Comparison of ENCODE assay signal across 22 cellular contexts in the genomic region with DNA sequence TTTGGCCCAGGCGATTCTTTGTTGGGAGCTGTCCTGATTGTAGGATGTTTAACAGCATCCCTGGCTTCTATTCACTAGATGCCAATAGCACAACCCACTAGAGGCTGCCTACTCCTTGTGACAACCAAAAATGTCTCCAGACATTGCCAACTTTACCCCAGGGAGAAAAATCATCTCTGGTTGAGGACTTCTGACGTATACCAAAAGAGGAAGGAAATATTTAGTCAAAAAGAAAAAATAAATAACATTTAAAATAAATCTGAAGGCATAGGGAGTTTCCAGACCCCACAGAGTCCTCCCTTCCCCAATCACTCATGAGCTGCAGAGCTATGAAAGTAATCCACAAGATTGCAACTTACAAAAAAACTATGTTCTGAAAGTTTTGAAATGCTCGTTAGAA.
"Had no signal": no experiment of that assay in that cellular context is flagged by ENCODE, and none has a peak within 500 bp of the region (broad histone marks: within the 10 kb centered on the region; RNA-seq: fewer than 3 reads in every experiment).

No MANE protein-coding gene starts in this region.

- H3K9me3 ChIP-seq: breast epithelium had no signal

- H3K4me1 ChIP-seq: breast epithelium had no signal

- ATAC-seq: activated CD8-positive, alpha-beta memory T cell treated with anti-CD3 and anti-CD28 coated beads, Interleukin-2, amount 10 ng/mL, durations not matched to agents 7 days and 5 days; PC-3 had no signal

- H3K36me3 Mint-ChIP-seq: activated CD8-positive, alpha-beta memory T cell treated with anti-CD3 and anti-CD28 coated beads, Interleukin-2, amount 10 ng/mL, durations not matched to agents 7 days and 5 days; activated naive CD4-positive, alpha-beta T cell treated with anti-CD3 and anti-CD28 coated beads, Interleukin-2, amount 50 U/mL, for 24 hours had no signal

- H3K4me1 Mint-ChIP-seq: activated CD4-positive, alpha-beta T cell treated with anti-CD3 and anti-CD28 coated beads, Interleukin-2, amount 10 ng/mL, durations not matched to agents 24 days and 14 days; activated CD8-positive, alpha-beta memory T cell treated with anti-CD3 and anti-CD28 coated beads, Interleukin-2, amount 10 ng/mL, durations not matched to agents 7 days and 5 days; activated naive CD4-positive, alpha-beta T cell treated with anti-CD3 and anti-CD28 coated beads, Interleukin-2, amount 50 U/mL, for 24 hours had no signal

- H3K4me3 ChIP-seq: breast epithelium had no signal

- H3K9me3 Mint-ChIP-seq: activated CD4-positive, alpha-beta T cell treated with anti-CD3 and anti-CD28 coated beads, Interleukin-2, amount 10 ng/mL, durations not matched to agents 24 days and 14 days; activated naive CD4-positive, alpha-beta T cell treated with anti-CD3 and anti-CD28 coated beads, Interleukin-2, amount 50 U/mL, for 24 hours; activated T-cell treated with anti-CD3 and anti-CD28 coated beads, Interleukin-2, amount 50 U/mL, for 24 hours; activated T-helper 1 cell treated with anti-CD3 and anti-CD28 coated beads, Interleukin-12 subunit alpha, Interleukin-12 subunit beta, Interleukin-2, Interleukin-4 antibody, amounts not matched to agents 30 ng/mL and 10 ng/mL and 1 ng/mL, durations not matched to agents 14 hours and 24 hours and 36 hours; T-helper 1 cell treated with Interleukin-12 subunit alpha and Interleukin-12 subunit beta and Interleukin-4 antibody, amounts not matched to agents 30 μg/mL and 1 μg/mL, for 36 hours had no signal

- H3K4me3 Mint-ChIP-seq: activated CD4-positive, alpha-beta T cell treated with anti-CD3 and anti-CD28 coated beads, Interleukin-2, amount 10 ng/mL, durations not matched to agents 24 days and 14 days; activated CD8-positive, alpha-beta memory T cell treated with anti-CD3 and anti-CD28 coated beads, Interleukin-2, amount 10 ng/mL, durations not matched to agents 7 days and 5 days; activated naive CD4-positive, alpha-beta T cell treated with anti-CD3 and anti-CD28 coated beads, Interleukin-2, amount 50 U/mL, for 24 hours; activated T-cell treated with anti-CD3 and anti-CD28 coated beads, Interleukin-2, amount 50 U/mL, for 24 hours; activated T-helper 1 cell treated with anti-CD3 and anti-CD28 coated beads, Interleukin-12 subunit alpha, Interleukin-12 subunit beta, Interleukin-2, Interleukin-4 antibody, amounts not matched to agents 30 ng/mL and 10 ng/mL and 1 ng/mL, durations not matched to agents 14 hours and 24 hours and 36 hours; T-helper 1 cell treated with Interleukin-12 subunit alpha and Interleukin-12 subunit beta and Interleukin-4 antibody, amounts not matched to agents 30 μg/mL and 1 μg/mL, for 36 hours had no signal

- H3K27ac Mint-ChIP-seq: activated CD4-positive, alpha-beta T cell treated with anti-CD3 and anti-CD28 coated beads, Interleukin-2, amount 10 ng/mL, durations not matched to agents 24 days and 14 days; activated CD8-positive, alpha-beta memory T cell treated with anti-CD3 and anti-CD28 coated beads, Interleukin-2, amount 10 ng/mL, durations not matched to agents 7 days and 5 days; activated naive CD4-positive, alpha-beta T cell treated with anti-CD3 and anti-CD28 coated beads, Interleukin-2, amount 50 U/mL, for 24 hours; activated T-cell treated with anti-CD3 and anti-CD28 coated beads, Interleukin-2, amount 50 U/mL, for 24 hours; activated T-helper 1 cell treated with anti-CD3 and anti-CD28 coated beads, Interleukin-12 subunit alpha, Interleukin-12 subunit beta, Interleukin-2, Interleukin-4 antibody, amounts not matched to agents 30 ng/mL and 10 ng/mL and 1 ng/mL, durations not matched to agents 14 hours and 24 hours and 36 hours; T-helper 1 cell treated with Interleukin-12 subunit alpha and Interleukin-12 subunit beta and Interleukin-4 antibody, amounts not matched to agents 30 μg/mL and 1 μg/mL, for 36 hours had no signal

- H3K27me3 ChIP-seq: breast epithelium had no signal

- H3K36me3 ChIP-seq: breast epithelium had no signal

- H3K27ac ChIP-seq: breast epithelium had no signal

- H3K27me3 Mint-ChIP-seq: activated T-cell treated with anti-CD3 and anti-CD28 coated beads, Interleukin-2, amount 50 U/mL, for 24 hours had no signal

- DNase-seq: activated CD4-positive, alpha-beta T cell treated with anti-CD3 and anti-CD28 coated beads for 1 hour; activated CD4-positive, alpha-beta T cell treated with anti-CD3 and anti-CD28 coated beads, Interleukin-2, amount 10 ng/mL, durations not matched to agents 24 days and 14 days; activated CD4-positive, alpha-beta T cell treated with anti-CD3 and anti-CD28 coated beads, Interleukin-2, amount 50 U/mL, for 48 hours; activated CD8-positive, alpha-beta memory T cell treated with anti-CD3 and anti-CD28 coated beads, Interleukin-2, amount 10 ng/mL, durations not matched to agents 7 days and 5 days; activated effector memory CD4-positive, alpha-beta T cell treated with Interleukin-2 at 50 U/mL for 16 hours; activated naive CD4-positive, alpha-beta T cell; activated T-cell treated with anti-CD3 and anti-CD28 coated beads, Interleukin-2, amount 50 U/mL, for 24 hours; aorta; caudate nucleus; NCI-H1092; NCI-H1417; NCI-H1930; NCI-H2171; NCI-H226; NCI-H526; NCI-H774; PC-3; SHP77 treated with DMSO at 0.1 percent for 48 hours had no signal
